1 cellular context compared by ENCODE assay signal in the genomic region with DNA sequence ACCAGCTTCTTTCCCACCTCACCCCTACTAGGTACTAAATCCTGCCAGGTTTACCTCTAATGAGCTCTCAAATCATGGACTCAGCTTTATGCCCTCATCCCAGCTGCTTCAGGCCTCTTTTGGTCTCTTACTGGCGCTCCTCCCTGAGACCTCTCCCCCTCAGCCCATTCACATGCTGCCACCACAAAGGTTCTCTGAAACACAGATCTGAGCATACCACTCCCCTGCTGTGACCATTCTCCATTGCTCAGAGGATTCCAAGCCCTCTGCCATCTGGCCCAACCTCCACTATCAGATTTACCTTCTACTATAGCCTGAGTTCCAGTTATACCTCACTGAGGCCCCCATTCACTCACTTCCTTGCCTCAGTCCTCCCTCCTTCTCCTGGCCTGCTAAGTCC.
TF ChIP-seq lines count a peak whose summit lies in the region.

No MANE protein-coding gene starts in this region.

TF ChIP-seq in GM23338, 12 proteins besides CTCF, POLR2A, EP300 and RAD21 (continued from another document):
- TF ChIP-seq, protein P1, sequence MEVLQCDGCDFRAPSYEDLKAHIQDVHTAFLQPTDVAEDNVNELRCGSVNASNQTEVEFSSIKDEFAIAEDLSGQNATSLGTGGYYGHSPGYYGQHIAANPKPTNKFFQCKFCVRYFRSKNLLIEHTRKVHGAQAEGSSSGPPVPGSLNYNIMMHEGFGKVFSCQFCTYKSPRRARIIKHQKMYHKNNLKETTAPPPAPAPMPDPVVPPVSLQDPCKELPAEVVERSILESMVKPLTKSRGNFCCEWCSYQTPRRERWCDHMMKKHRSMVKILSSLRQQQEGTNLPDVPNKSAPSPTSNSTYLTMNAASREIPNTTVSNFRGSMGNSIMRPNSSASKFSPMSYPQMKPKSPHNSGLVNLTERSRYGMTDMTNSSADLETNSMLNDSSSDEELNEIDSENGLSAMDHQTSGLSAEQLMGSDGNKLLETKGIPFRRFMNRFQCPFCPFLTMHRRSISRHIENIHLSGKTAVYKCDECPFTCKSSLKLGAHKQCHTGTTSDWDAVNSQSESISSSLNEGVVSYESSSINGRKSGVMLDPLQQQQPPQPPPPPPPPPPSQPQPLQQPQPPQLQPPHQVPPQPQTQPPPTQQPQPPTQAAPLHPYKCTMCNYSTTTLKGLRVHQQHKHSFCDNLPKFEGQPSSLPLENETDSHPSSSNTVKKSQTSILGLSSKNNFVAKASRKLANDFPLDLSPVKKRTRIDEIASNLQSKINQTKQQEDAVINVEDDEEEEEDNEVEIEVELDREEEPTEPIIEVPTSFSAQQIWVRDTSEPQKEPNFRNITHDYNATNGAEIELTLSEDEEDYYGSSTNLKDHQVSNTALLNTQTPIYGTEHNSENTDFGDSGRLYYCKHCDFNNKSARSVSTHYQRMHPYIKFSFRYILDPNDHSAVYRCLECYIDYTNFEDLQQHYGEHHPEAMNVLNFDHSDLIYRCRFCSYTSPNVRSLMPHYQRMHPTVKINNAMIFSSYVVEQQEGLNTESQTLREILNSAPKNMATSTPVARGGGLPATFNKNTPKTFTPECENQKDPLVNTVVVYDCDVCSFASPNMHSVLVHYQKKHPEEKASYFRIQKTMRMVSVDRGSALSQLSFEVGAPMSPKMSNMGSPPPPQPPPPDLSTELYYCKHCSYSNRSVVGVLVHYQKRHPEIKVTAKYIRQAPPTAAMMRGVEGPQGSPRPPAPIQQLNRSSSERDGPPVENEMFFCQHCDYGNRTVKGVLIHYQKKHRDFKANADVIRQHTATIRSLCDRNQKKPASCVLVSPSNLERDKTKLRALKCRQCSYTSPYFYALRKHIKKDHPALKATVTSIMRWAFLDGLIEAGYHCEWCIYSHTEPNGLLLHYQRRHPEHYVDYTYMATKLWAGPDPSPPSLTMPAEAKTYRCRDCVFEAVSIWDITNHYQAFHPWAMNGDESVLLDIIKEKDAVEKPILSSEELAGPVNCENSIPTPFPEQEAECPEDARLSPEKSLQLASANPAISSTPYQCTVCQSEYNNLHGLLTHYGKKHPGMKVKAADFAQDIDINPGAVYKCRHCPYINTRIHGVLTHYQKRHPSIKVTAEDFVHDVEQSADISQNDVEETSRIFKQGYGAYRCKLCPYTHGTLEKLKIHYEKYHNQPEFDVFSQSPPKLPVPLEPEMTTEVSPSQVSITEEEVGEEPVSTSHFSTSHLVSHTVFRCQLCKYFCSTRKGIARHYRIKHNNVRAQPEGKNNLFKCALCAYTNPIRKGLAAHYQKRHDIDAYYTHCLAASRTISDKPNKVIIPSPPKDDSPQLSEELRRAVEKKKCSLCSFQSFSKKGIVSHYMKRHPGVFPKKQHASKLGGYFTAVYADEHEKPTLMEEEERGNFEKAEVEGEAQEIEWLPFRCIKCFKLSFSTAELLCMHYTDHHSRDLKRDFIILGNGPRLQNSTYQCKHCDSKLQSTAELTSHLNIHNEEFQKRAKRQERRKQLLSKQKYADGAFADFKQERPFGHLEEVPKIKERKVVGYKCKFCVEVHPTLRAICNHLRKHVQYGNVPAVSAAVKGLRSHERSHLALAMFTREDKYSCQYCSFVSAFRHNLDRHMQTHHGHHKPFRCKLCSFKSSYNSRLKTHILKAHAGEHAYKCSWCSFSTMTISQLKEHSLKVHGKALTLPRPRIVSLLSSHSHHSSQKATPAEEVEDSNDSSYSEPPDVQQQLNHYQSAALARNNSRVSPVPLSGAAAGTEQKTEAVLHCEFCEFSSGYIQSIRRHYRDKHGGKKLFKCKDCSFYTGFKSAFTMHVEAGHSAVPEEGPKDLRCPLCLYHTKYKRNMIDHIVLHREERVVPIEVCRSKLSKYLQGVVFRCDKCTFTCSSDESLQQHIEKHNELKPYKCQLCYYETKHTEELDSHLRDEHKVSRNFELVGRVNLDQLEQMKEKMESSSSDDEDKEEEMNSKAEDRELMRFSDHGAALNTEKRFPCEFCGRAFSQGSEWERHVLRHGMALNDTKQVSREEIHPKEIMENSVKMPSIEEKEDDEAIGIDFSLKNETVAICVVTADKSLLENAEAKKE (CRISPR knock-in tag; IDR thresholded peaks at IDR 0.05) = 0 out of 2 replicates have a peak, but pooled peaks have one; percentile 11
- no peak for TF ChIP-seq JUNB (IDR thresholded peaks at IDR 0.05; ENCODE audit: unreplicated experiment)
- no peak for TF ChIP-seq EZH2phosphoT487 (IDR thresholded peaks at IDR 0.05; ENCODE audit: unreplicated experiment)
